Comparison of ENCODE assay signal across 1 cellular context in the genomic region with DNA sequence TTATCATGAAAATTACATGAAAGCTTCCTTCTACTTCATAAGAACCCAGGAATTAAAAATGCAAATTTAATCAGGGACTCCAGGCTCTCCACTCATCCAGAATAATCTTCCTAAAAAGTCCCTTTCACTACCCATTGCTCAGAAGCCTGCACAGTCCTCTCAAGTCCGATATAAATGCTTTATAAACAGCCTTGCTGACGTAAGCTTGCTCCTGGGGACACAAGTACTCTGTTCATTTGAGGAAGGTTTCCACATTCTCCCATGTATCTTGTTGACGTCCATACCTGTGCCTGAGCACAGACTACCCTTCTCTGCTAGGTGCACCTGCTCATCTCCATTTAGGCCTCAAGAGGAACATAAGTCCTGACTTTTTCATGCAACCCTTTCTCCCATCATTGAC.
TF ChIP-seq lines count a peak whose summit lies in the region.

No MANE protein-coding gene starts in this region.

TF ChIP-seq in H1, 55 proteins besides CTCF, POLR2A, EP300 and RAD21:
- TF ChIP-seq, protein P1, sequence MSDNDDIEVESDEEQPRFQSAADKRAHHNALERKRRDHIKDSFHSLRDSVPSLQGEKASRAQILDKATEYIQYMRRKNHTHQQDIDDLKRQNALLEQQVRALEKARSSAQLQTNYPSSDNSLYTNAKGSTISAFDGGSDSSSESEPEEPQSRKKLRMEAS (IDR thresholded peaks at IDR 0.05), result no peak
- no peak for TF ChIP-seq CEBPB (IDR thresholded peaks at IDR 0.05; ENCODE audit: low read depth, low read length)
- TF ChIP-seq TAF7 (optimal IDR thresholded peaks at IDR 0.05; ENCODE audit: borderline replicate concordance, low read depth, low read length), result no peak
- TF ChIP-seq CBX8 (IDR thresholded peaks at IDR 0.05; ENCODE audit: borderline replicate concordance, low read depth, low read length), result no peak
TF ChIP-seq in H1: peak in this region for 0.
